ENCODE assay signal across 20 cellular contexts in genomic region chr10:28542728-28543127, GRCh38.
"Had no signal": no experiment of that assay in that cellular context is flagged by ENCODE, and none has a peak within 500 bp of the region (broad histone marks: within the 10 kb centered on the region; RNA-seq: fewer than 3 reads in every experiment).

No MANE protein-coding gene starts in this region.

- H3K27me3 ChIP-seq: gastrocnemius medialis, right atrium auricular region, suprapubic skin, transverse colon, vagina had no signal

- H3K4me3 Mint-ChIP-seq: stimulated activated naive CD8-positive, alpha-beta T cell treated with anti-CD3 and anti-CD28 coated beads, Interleukin-15, amount 100 ng/mL, for 72 hours had no signal

- H3K36me3 ChIP-seq: prostate gland had no signal

- H3K27me3 Mint-ChIP-seq: stimulated activated naive CD8-positive, alpha-beta T cell treated with anti-CD3 and anti-CD28 coated beads, Interleukin-15, amount 100 ng/mL, for 72 hours had no signal

- H3K9me3 Mint-ChIP-seq: stimulated activated naive CD8-positive, alpha-beta T cell treated with anti-CD3 and anti-CD28 coated beads, Interleukin-15, amount 100 ng/mL, for 72 hours had no signal

- ATAC-seq: esophagus mucosa; gastrocnemius medialis; left lobe of liver; stimulated activated naive CD8-positive, alpha-beta T cell treated with anti-CD3 and anti-CD28 coated beads, Interleukin-15, amount 100 ng/mL, for 72 hours had no signal

- H3K9me3 ChIP-seq: gastrocnemius medialis, prostate gland, right atrium auricular region, suprapubic skin, transverse colon, vagina had no signal

- FAIRE-seq: kidney, TTC549 had no signal

- H3K27ac ChIP-seq: coronary artery, gastrocnemius medialis, prostate gland, right atrium auricular region, suprapubic skin, transverse colon, vagina had no signal

- H3K4me3 ChIP-seq: coronary artery, gastrocnemius medialis, lung, prostate gland, right atrium auricular region, suprapubic skin, transverse colon, vagina had no signal

- DNase-seq: activated CD4-positive, alpha-beta T cell treated with anti-CD3 and anti-CD28 coated beads for 4 hours; activated CD8-positive, alpha-beta memory T cell treated with anti-CD3 and anti-CD28 coated beads, Interleukin-2, amount 50 U/mL, for 48 hours; activated naive CD4-positive, alpha-beta T cell; aorta; gastrocnemius medialis; head of caudate nucleus; kidney; stimulated activated CD4-positive, alpha-beta T cell treated with anti-CD3 and anti-CD28 coated beads, Interleukin-12 subunit alpha, Interleukin-12 subunit beta, amount 100 ng/mL, for 4 hours; stimulated activated CD4-positive, alpha-beta T cell treated with anti-CD3 and anti-CD28 coated beads, Interleukin-1b, Interleukin-23, amount 100 ng/mL, for 48 hours; stimulated activated naive CD8-positive, alpha-beta T cell treated with anti-CD3 and anti-CD28 coated beads, Interleukin-15, amount 100 ng/mL, for 72 hours; transverse colon had no signal
